ENCODE assay signal across 9 cellular contexts in the genomic region with DNA sequence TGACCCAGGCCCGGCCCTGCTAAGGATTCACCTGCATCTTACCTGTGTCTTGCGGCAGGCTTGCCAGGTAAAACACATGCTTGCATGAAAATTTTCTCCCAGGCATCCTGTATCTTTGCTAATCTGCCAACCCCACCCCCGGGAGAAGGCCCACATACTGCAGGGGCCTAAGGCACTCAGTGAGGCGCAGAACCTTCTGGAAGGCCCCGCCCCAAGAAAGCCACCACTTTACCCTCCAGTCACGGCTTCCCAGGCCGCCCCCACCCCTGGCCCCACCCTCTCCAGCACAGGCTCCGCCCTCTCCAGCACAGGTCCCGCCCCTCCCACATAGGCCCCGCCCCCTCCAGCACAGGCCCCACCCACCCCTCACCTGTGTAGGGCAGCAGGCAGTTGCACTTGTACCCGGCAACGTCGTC. TPM values are rescaled to one million over a fixed set of nuclear protein-coding genes. Genes with fewer than 3 reads are reported as not detected.
A peak's percentile ranks its signal among the peaks of the same experiment; 100 is the strongest.
DNase-seq lines count a peak whose midpoint lies in the region; ATAC-seq, FAIRE-seq and TF ChIP-seq lines count a peak whose summit lies in the region.
"Had no signal": no experiment of that assay in that cellular context is flagged by ENCODE, and none has a peak within 500 bp of the region (broad histone marks: within the 10 kb centered on the region; RNA-seq: fewer than 3 reads in every experiment).

No MANE protein-coding gene starts in this region.

- no peaks in the 10 kb centered on the region for H3K36me3 Mint-ChIP-seq in naive B cell

- H3K36me3 ChIP-seq in bronchial epithelial cell (ENCODE audit: control insufficient read depth, insufficient read depth, low read length), result peaks cover 88% of the 10 kb centered on the region

- ATAC-seq in naive B cell (ENCODE audit: low read depth in 2 of 2) (peak; percentile 48 to 51), HG03442 (IDR thresholded peaks at IDR 0.05; ENCODE audit: unreplicated experiment) (no peak), HG03378 (IDR thresholded peaks at IDR 0.05; ENCODE audit: unreplicated experiment) (no peak), HG03460 (IDR thresholded peaks at IDR 0.05; ENCODE audit: unreplicated experiment) (no peak)

- DNase-seq in HT-29 (ENCODE audit: low spot score) (peak; percentile 22), bronchial epithelial cell (ENCODE audit: low read depth) (peak; percentile 27), naive B cell (no peak), GF-D8 (lab: John Stamatoyannopoulos, UW) (no peak)

- H3K27ac ChIP-seq in 22Rv1, result peak overlapping the region; percentile 23; the same call in 1 of the 2 replicates

- no peak overlapping the region for H3K27ac Mint-ChIP-seq in naive B cell

- FAIRE-seq in bronchial epithelial cell (lab: Jason Lieb, UNC), result no peak

- H3K27me3 ChIP-seq in bronchial epithelial cell (ENCODE audit: control insufficient read depth, insufficient read depth, low read length), result no peaks in the 10 kb centered on the region

- no peaks in the 10 kb centered on the region for H3K27me3 Mint-ChIP-seq in naive B cell
- H3K27me3 Mint-ChIP-seq: CD4-positive, alpha-beta memory T cell had no signal

- H3K4me3 ChIP-seq in bronchial epithelial cell (ENCODE audit: low read depth, low read length), result no peak overlapping the region

- H3K4me3 Mint-ChIP-seq in naive B cell, result no peak overlapping the region
- H3K4me3 Mint-ChIP-seq: CD4-positive, alpha-beta memory T cell had no signal

- TF ChIP-seq CTCF in 22Rv1 (IDR thresholded peaks at IDR 0.05), result no peak
- TF ChIP-seq CTCF in bronchial epithelial cell (IDR thresholded peaks at IDR 0.05; ENCODE audit: insufficient read depth, low read length, severe bottlenecking), result no peak

- H3K4me1 Mint-ChIP-seq in naive B cell, result no peaks in the 10 kb centered on the region
- H3K4me1 Mint-ChIP-seq: CD4-positive, alpha-beta memory T cell had no signal

- H3K9me3 Mint-ChIP-seq in naive B cell, result no peaks in the 10 kb centered on the region
- H3K9me3 Mint-ChIP-seq: CD4-positive, alpha-beta memory T cell had no signal

RNA-seq across cellular contexts. Expression of a gene that starts 29.8 kb away (rescaled TPM):
- 37.9 and 43.5 TPM in 2 replicates for total RNA-seq in HT-29 (2014; rRNA removed; shearing (Covaris generic))
- total RNA-seq in bronchial epithelial cell, result 13.7 and 20.5 TPM in 2 replicates
- 10 to 100 TPM; 10.3 to 35.2 (median 20.0) TPM for polyA plus RNA-seq in naive B cell (ENCODE audit: low read depth in 6 of 6)

RNA-seq across cellular contexts. Expression of a gene that starts 33.2 kb away (rescaled TPM):
- total RNA-seq in HT-29 (2014; rRNA removed; shearing (Covaris generic)), result 39.8 and 57.7 TPM in 2 replicates
- total RNA-seq in bronchial epithelial cell, result 70.0 and 90.4 TPM in 2 replicates
- 1 to 10 TPM in 5 of 6 donors, under 1 TPM in 1; 0.05 to 8.0 (median 2.4) TPM for polyA plus RNA-seq in naive B cell (ENCODE audit: low read depth in 6 of 6)

Comparison
In these comparisons a context has a peak if more than half of its experiments do, and no peak if none do; other contexts are left out.
1. DNase-seq: peak in HT-29 (single experiment) and bronchial epithelial cell (single experiment); none in naive B cell (single experiment) and GF-D8 (single experiment).
2. ATAC-seq: peak in naive B cell (2 of 2); none in HG03442 (single experiment), HG03378 (single experiment) and HG03460 (single experiment).